12 cellular contexts compared by ENCODE assay signal in the genomic region with DNA sequence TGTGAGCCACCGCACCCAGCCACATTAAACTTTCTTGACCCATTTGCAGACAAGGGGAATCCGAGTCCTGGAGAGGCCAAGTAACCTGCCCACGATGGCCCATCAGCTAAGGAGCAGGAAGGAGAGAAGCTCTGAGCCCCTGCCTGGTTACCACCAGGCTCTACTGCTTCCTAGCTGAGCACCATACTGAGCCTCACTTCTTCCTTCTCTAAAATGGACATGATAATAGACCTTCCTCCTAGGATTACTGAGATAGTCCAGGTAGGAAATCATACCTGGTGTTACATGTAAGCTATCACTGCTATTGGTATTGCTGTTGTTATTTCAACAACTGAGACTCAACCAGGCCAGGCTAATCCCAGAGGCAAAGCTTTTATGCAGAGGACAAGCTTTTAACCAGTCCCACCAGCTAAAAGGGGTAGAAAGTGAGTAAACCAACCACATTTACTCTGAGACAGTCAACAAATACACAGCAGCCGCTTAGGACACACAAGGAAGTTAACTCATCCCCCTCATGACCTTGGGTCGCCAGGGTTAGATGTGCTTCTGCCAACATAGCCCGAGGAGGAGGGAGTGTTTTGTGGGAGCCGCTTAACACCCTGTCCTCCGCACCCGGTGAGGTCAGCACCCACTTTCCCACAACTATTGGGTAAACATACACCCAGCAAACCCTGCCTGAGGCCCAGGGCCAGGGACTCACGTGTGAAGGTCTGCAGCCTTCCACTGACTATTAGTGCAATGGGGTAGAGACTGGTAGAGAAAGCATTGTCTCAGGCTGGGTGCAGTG. TPM values are rescaled to one million over a fixed set of nuclear protein-coding genes. Genes with fewer than 3 reads are reported as not detected.
DNase-seq lines count a peak whose midpoint lies in the region; ATAC-seq, FAIRE-seq and TF ChIP-seq lines count a peak whose summit lies in the region.
"Had no signal": no experiment of that assay in that cellular context is flagged by ENCODE, and none has a peak within 500 bp of the region (broad histone marks: within the 10 kb centered on the region; RNA-seq: fewer than 3 reads in every experiment).

No MANE protein-coding gene starts in this region.

- peaks cover 2% of the 10 kb centered on the region for H4K20me1 ChIP-seq in keratinocyte (ENCODE audit: control insufficient read depth, extremely low read depth, insufficient read depth, low read length)

- TF ChIP-seq RAD21 in A549 (conservative IDR thresholded peaks at IDR 0.05 in 1 of 2, IDR thresholded peaks at IDR 0.05 in 1 of 2), result no peak; a peak in 1 of 5 replicates

- peak; percentile 64 to 89; a peak in 3 of 5 replicates for TF ChIP-seq EP300 in A549 (IDR thresholded peaks at IDR 0.05)

- no peak overlapping the region for H2AFZ ChIP-seq in keratinocyte (ENCODE audit: control insufficient read depth, low read length)

- H3K4me3 ChIP-seq in A549, result no peak overlapping the region
- no peak overlapping the region for H3K4me3 ChIP-seq in adrenal gland
- H3K4me3 ChIP-seq in keratinocyte (ENCODE audit: control insufficient read depth in 2 of 3, extremely low read depth in 1 of 3, insufficient read depth in 2 of 3, low read depth in 1 of 3, low read length in 3 of 3), result no peak overlapping the region
- H3K4me3 ChIP-seq: skin epidermis had no signal

- FAIRE-seq in A549 (lab: Jason Lieb, UNC) (no peak), keratinocyte (lab: Jason Lieb, UNC) (no peak)

- H3K79me2 ChIP-seq in keratinocyte (ENCODE audit: control insufficient read depth, insufficient read depth, low read length), result no peaks in the 10 kb centered on the region

- dilution Hi-C loops in keratinocyte (cut with MboI; ENCODE audit: extremely low pct_ligation_motif_present, low sequenced_read_pairs), result no loop called here

- H3K36me3 ChIP-seq in adrenal gland (replicated peaks in 1 of 2) (no peaks in the 10 kb centered on the region), keratinocyte (ENCODE audit: control insufficient read depth in 2 of 2, extremely low read depth in 1 of 2, insufficient read depth in 2 of 2, low read length in 2 of 2) (no peaks in the 10 kb centered on the region)

- H3K27ac ChIP-seq in A549, result peak overlapping the region; percentile 79 to 89
- H3K27ac ChIP-seq in adrenal gland, result peak overlapping the region in 1 of 5 donors; percentile 55
- H3K27ac ChIP-seq in keratinocyte (ENCODE audit: control insufficient read depth, insufficient read depth, low read length), result no peak overlapping the region
- H3K27ac ChIP-seq: skin epidermis had no signal

- H3K9ac ChIP-seq in keratinocyte (ENCODE audit: control insufficient read depth, extremely low read depth, insufficient read depth, low read length), result peak overlapping the region; percentile 39

- H3K4me1 ChIP-seq in A549 (peaks cover 61% of the 10 kb centered on the region), adrenal gland (replicated peaks in 1 of 2) (peaks cover 16 to 22% of the 10 kb centered on the region in 2 donors), keratinocyte (ENCODE audit: control insufficient read depth, extremely low read depth, insufficient read depth, low read length) (peaks cover 28% of the 10 kb centered on the region)

- no peaks in the 10 kb centered on the region for H3K9me1 ChIP-seq in keratinocyte (ENCODE audit: control insufficient read depth, extremely low read depth, insufficient read depth, low read length)

- ATAC-seq in A549, result peak; percentile 28 to 45
- ATAC-seq in GM19324 (IDR thresholded peaks at IDR 0.05; ENCODE audit: low FRiP score, unreplicated experiment), result no peak
- no peak for ATAC-seq in GM21786 (IDR thresholded peaks at IDR 0.05; ENCODE audit: unreplicated experiment)

- intact Hi-C loops in adrenal gland (cut with DNase I), result no loop called here

- H3K4me2 ChIP-seq in A549, result peak overlapping the region; percentile 61
- peak overlapping the region; percentile 29 for H3K4me2 ChIP-seq in keratinocyte (ENCODE audit: control insufficient read depth, extremely low read depth, insufficient read depth, low read depth, low read length)

- CTCF ChIA-PET in A549 (lab: Yijun Ruan, JAX), result interaction anchor here (1.0 to 26.1 kb wide), 5 partner anchors 10 to 131 kb away, joined by 3 to 1179 read pairs (median 11); no protein-coding TSS in a partner anchor

- H3K9me3 ChIP-seq in A549 (no peaks in the 10 kb centered on the region), adrenal gland (replicated peaks in 1 of 3) (no peaks in the 10 kb centered on the region), keratinocyte (ENCODE audit: control insufficient read depth, low read depth, low read length) (no peaks in the 10 kb centered on the region)

- POLR2A ChIA-PET in A549 (lab: Yijun Ruan, JAX), result no interaction called here

- WGBS in A549 (ENCODE audit: missing lambda C conversion rate), result 29% methylated on average over 10 of the region's 10 CpGs
- 35 to 71% (median 52%) methylated on average over 4 to 10 of the region's 10 CpGs for WGBS in adrenal gland, 4 donors

- no peak for TF ChIP-seq POLR2A in A549 (IDR thresholded peaks at IDR 0.05; ENCODE audit: low read length)
- no peak for TF ChIP-seq POLR2A in adrenal gland (IDR thresholded peaks at IDR 0.05)

- peak; percentile 76 to 94 for DNase-seq in A549 (ENCODE audit: low read depth in 1 of 2, low spot score in 1 of 2)
- DNase-seq in M059J (ENCODE audit: low read depth), result peak; percentile 97
- DNase-seq in adrenal gland, result peak; percentile 56 to 87 (median 74)
- peak; percentile 90 for DNase-seq in keratinocyte (ENCODE audit: low read depth, low spot score)
- DNase-seq in T-helper 1 cell, result no peak
- DNase-seq in stimulated activated CD4-positive, alpha-beta T cell treated with anti-CD3 and anti-CD28 coated beads, Interleukin-2, amount 100 ng/mL, for 24 hours, result no peak
- DNase-seq: activated CD4-positive, CD25-positive, alpha-beta regulatory T cell; activated naive CD4-positive, alpha-beta T cell treated with anti-CD3 and anti-CD28 coated beads, Interleukin-2, amount 10 ng/mL, durations not matched to agents 7 days and 5 days; NCI-H82 had no signal

- TF ChIP-seq CTCF in A549 (IDR thresholded peaks at IDR 0.05) (no peak), adrenal gland (IDR thresholded peaks at IDR 0.05) (no peak), keratinocyte (optimal IDR thresholded peaks at IDR 0.05 in 1 of 3, IDR thresholded peaks at IDR 0.05 in 1 of 3, conservative IDR thresholded peaks at IDR 0.05 in 1 of 3; ENCODE audit: extremely low read depth in 1 of 3, insufficient read depth in 2 of 3, low read length in 3 of 3) (no peak)

- H3K27me3 ChIP-seq in adrenal gland (no peaks in the 10 kb centered on the region), keratinocyte (ENCODE audit: control insufficient read depth, extremely low read depth, insufficient read depth, low read length) (peaks cover 13% of the 10 kb centered on the region)

RNA-seq across cellular contexts. Expression of gene PTGES, which starts 20.6 kb away (rescaled TPM):
- polyA plus RNA-seq in A549 (2011; rRNA removed), result 19.1 and 22.1 TPM in 2 replicates
- 30.0 and 40.9 TPM in 2 replicates for polyA plus RNA-seq in A549 (2012; cell fraction: cytosol; rRNA removed)
- polyA plus RNA-seq in A549 (2012; cell fraction: nucleus; rRNA removed), result 14.0 and 16.6 TPM in 2 replicates
- 48.1 to 58.8 TPM (median 53.7 TPM) in 3 replicates for polyA plus RNA-seq in A549 (2017; fragmentation: RNase III; extraction: RNeasy Plus Mini Kit Qiagen cat#74134 plus additional on column Dnase treatment)
- polyA minus RNA-seq in A549 (2011; rRNA and poly(A)+ RNA removed), result 19.5 and 23.8 TPM in 2 replicates
- total RNA-seq in M059J (2014; rRNA removed; shearing (Covaris generic)), result 0.10 and 1.0 TPM in 2 replicates
- 1 to 10 TPM in 5 of 8 donors, under 1 TPM in 2, not detected in 1; 0.12 to 2.8 (median 1.3) TPM for total RNA-seq in adrenal gland
- polyA plus RNA-seq in adrenal gland, result 1 to 10 TPM; 1.2 to 4.4 (median 3.7) TPM
- 16.3 to 34.1 TPM (median 19.7 TPM) in 3 replicates for polyA plus RNA-seq in keratinocyte
- polyA plus RNA-seq in keratinocyte (2011; ENCODE audit: low read depth), result 0.57 TPM
- polyA plus RNA-seq in keratinocyte (2011; cell fraction: cytosol; rRNA removed), result 24.6 and 32.8 TPM in 2 replicates
- polyA plus RNA-seq in keratinocyte (2011; cell fraction: nucleus; rRNA removed), result 20.4 and 25.6 TPM in 2 replicates
- 6.8 and 13.1 TPM in 2 replicates for polyA plus RNA-seq in keratinocyte (2012; ENCODE audit: low replicate concordance)
- polyA minus RNA-seq in keratinocyte, result 21.0 to 32.4 TPM (median 24.9 TPM) in 3 replicates
- 32.6 TPM for polyA minus RNA-seq in keratinocyte (2011; cell fraction: cytosol; rRNA and poly(A)+ RNA removed)
- 22.3 and 23.9 TPM in 2 replicates for polyA minus RNA-seq in keratinocyte (2011; cell fraction: nucleus; rRNA and poly(A)+ RNA removed)

RNA-seq across cellular contexts. Expression of gene TOR1B, which starts 29.5 kb away (rescaled TPM):
- polyA plus RNA-seq in A549 (2011; rRNA removed) (32.4 and 38.0 TPM in 2 replicates), A549 (2017; fragmentation: RNase III; extraction: RNeasy Plus Mini Kit Qiagen cat#74134 plus additional on column Dnase treatment) (23.3 to 26.9 TPM (median 24.9 TPM) in 3 replicates), adrenal gland (10 to 100 TPM in 1 of 3 donors, 1 to 10 TPM in 2; 9.8 to 23.7 (median 10.0) TPM), keratinocyte (24.2 to 26.5 TPM (median 26.3 TPM) in 3 replicates)
- 14.0 and 19.1 TPM in 2 replicates for polyA plus RNA-seq in A549 (2012; cell fraction: cytosol; rRNA removed)
- polyA plus RNA-seq in A549 (2012; cell fraction: nucleus; rRNA removed), result 22.8 and 23.4 TPM in 2 replicates
- 17.9 and 21.1 TPM in 2 replicates for polyA minus RNA-seq in A549 (2011; rRNA and poly(A)+ RNA removed)
- total RNA-seq in M059J (2014; rRNA removed; shearing (Covaris generic)), result 68.5 and 74.6 TPM in 2 replicates
- 10 to 100 TPM; 19.5 to 36.3 (median 28.6) TPM for total RNA-seq in adrenal gland
- polyA plus RNA-seq in keratinocyte (2011; ENCODE audit: low read depth), result 17.8 TPM
- polyA plus RNA-seq in keratinocyte (2011; cell fraction: cytosol; rRNA removed), result 11.6 and 14.1 TPM in 2 replicates
- polyA plus RNA-seq in keratinocyte (2011; cell fraction: nucleus; rRNA removed), result 47.0 and 48.2 TPM in 2 replicates
- polyA plus RNA-seq in keratinocyte (2012; ENCODE audit: low replicate concordance), result 16.2 and 17.2 TPM in 2 replicates
- 13.1 to 23.3 TPM (median 17.9 TPM) in 3 replicates for polyA minus RNA-seq in keratinocyte
- 11.5 TPM for polyA minus RNA-seq in keratinocyte (2011; cell fraction: cytosol; rRNA and poly(A)+ RNA removed)
- 25.7 and 39.6 TPM in 2 replicates for polyA minus RNA-seq in keratinocyte (2011; cell fraction: nucleus; rRNA and poly(A)+ RNA removed)

RNA-seq across cellular contexts. Expression of gene TOR1A, which starts 50.5 kb away (rescaled TPM):
- 74.9 and 77.3 TPM in 2 replicates for polyA plus RNA-seq in A549 (2011; rRNA removed)
- polyA plus RNA-seq in A549 (2012; cell fraction: cytosol; rRNA removed), result 52.8 and 62.0 TPM in 2 replicates
- polyA plus RNA-seq in A549 (2012; cell fraction: nucleus; rRNA removed), result 42.8 and 52.6 TPM in 2 replicates
- polyA plus RNA-seq in A549 (2017; fragmentation: RNase III; extraction: RNeasy Plus Mini Kit Qiagen cat#74134 plus additional on column Dnase treatment), result 52.3 to 58.7 TPM (median 54.0 TPM) in 3 replicates
- polyA minus RNA-seq in A549 (2011; rRNA and poly(A)+ RNA removed), result 35.7 and 38.4 TPM in 2 replicates
- total RNA-seq in M059J (2014; rRNA removed; shearing (Covaris generic)), result 100 and 104 TPM in 2 replicates
- total RNA-seq in adrenal gland, result 10 to 100 TPM; 23.7 to 61.4 (median 39.8) TPM
- polyA plus RNA-seq in adrenal gland, result 10 to 100 TPM; 19.7 to 51.1 (median 25.5) TPM
- polyA plus RNA-seq in keratinocyte, result 60.6 to 76.1 TPM (median 61.5 TPM) in 3 replicates
- polyA plus RNA-seq in keratinocyte (2011; ENCODE audit: low read depth), result 26.1 TPM
- 47.6 and 59.3 TPM in 2 replicates for polyA plus RNA-seq in keratinocyte (2011; cell fraction: cytosol; rRNA removed)
- polyA plus RNA-seq in keratinocyte (2011; cell fraction: nucleus; rRNA removed), result 70.3 and 72.6 TPM in 2 replicates
- 39.2 and 39.6 TPM in 2 replicates for polyA plus RNA-seq in keratinocyte (2012; ENCODE audit: low replicate concordance)
- polyA minus RNA-seq in keratinocyte, result 25.9 to 36.6 TPM (median 35.0 TPM) in 3 replicates
- 43.2 TPM for polyA minus RNA-seq in keratinocyte (2011; cell fraction: cytosol; rRNA and poly(A)+ RNA removed)
- 27.1 and 35.7 TPM in 2 replicates for polyA minus RNA-seq in keratinocyte (2011; cell fraction: nucleus; rRNA and poly(A)+ RNA removed)

Comparison
In these comparisons a context has a peak if more than half of its experiments do, and no peak if none do; other contexts are left out.
1. ATAC-seq: peak in A549 (2 of 2); none in GM19324 (single experiment) and GM21786 (single experiment).
2. DNase-seq: peak in A549 (2 of 2), M059J (single experiment), adrenal gland (7 of 7) and keratinocyte (single experiment); none in T-helper 1 cell (0 of 5) and stimulated activated CD4-positive, alpha-beta T cell treated with anti-CD3 and anti-CD28 coated beads, Interleukin-2, amount 100 ng/mL, for 24 hours (0 of 2).